Comparison of ENCODE assay signal across 8 cellular contexts in the genomic region with DNA sequence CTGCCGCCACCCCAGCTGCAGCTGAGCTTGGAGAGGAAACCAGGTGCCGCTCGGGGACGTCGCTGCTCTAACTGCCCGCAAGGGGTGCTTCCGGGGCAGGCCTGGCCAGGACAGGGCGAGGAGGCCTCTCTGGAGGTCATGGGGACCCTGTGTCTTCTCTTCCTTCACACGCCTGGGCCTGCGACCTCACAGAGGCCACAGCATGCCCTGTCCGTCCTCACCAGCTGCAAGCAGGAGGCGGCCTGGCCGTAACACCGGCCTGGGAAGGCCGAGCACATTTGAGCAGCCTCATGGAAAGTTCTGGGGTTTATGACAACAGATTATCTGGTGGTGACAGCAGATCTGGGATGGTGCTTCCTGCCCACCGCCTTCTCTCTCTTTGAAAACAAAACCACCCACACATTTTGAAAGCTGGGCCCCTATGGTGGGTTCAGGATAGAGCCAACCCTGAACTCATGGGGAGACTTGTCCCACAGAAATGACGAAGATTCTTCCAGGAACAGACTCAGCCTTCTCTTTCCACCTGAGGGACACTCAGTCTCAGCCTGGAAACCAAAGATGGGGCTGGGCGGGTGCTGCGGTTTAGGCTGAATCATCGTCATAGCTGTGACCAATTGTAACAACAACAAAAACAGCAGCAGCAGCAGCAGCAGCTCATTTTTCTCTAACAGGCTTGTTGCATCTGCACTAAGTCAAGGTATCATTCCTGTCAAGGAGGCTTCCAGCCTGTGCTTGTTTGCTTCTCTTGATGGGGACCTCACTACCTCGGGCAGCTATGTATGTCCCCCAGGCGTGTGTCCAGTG.
DNase-seq lines count a peak whose midpoint lies in the region; ATAC-seq and TF ChIP-seq lines count a peak whose summit lies in the region.

No MANE protein-coding gene starts in this region.

- H2AK5ac ChIP-seq in neuronal stem cell (ENCODE audit: low read depth, low read length) = peak overlapping the region; percentile 20

- intact Hi-C loops in CD14-positive monocyte (cut with micrococcal nuclease) = no loop called here

- no peak overlapping the region for H3K27ac ChIP-seq in neuronal stem cell (replicated peaks; ENCODE audit: low read length)

- peak overlapping the region; percentile 69 for H2AFZ ChIP-seq in neuronal stem cell (ENCODE audit: low read length)

- DNase-seq in EL (peak; percentile 81), T-helper 2 cell (peak in 3 of 5 experiments; percentile 30 to 89 (median 53)), neuronal stem cell (ENCODE audit: low spot score) (no peak), NCI-H774 (lab: John Stamatoyannopoulos, UW) (no peak), CD14-positive monocyte (ENCODE audit: low spot score) (no peak)
- DNase-seq in activated naive CD8-positive, alpha-beta T cell treated with anti-CD3 and anti-CD28 coated beads, Interleukin-2, amount 50 U/mL, for 24 hours = peak; percentile 34

- peaks cover 17 to 20% of the 10 kb centered on the region in 2 donors for H3K4me1 ChIP-seq in neuronal stem cell (ENCODE audit: control insufficient read depth in 2 of 2, insufficient read depth in 1 of 2, low read depth in 1 of 2, low read length in 2 of 2)

- H3K27me3 ChIP-seq in neuronal stem cell (ENCODE audit: control insufficient read depth in 3 of 3, insufficient read depth in 3 of 3, low read depth in 1 of 3, low read length in 3 of 3) = peaks cover 0 to 52% (median 0%) of the 10 kb centered on the region in 3 experiments

- H3K27me3 Mint-ChIP-seq in activated naive CD8-positive, alpha-beta T cell treated with anti-CD3 and anti-CD28 coated beads, Interleukin-2, amount 50 U/mL, for 24 hours = peaks cover 14% of the 10 kb centered on the region
- peaks cover 14 to 20% (median 19%) of the 10 kb centered on the region in 3 donors for H3K27me3 Mint-ChIP-seq in CD14-positive monocyte (ENCODE audit: low read depth in 3 of 3)

- no peak for TF ChIP-seq CTCF in CD14-positive monocyte (IDR thresholded peaks at IDR 0.05)

- H3K36me3 ChIP-seq in neuronal stem cell (replicated peaks in 1 of 2; ENCODE audit: control insufficient read depth in 2 of 2, insufficient read depth in 2 of 2, low read length in 2 of 2) = no peaks in the 10 kb centered on the region

- WGBS in neuronal stem cell (ENCODE audit: extremely low coverage in 2 of 2, insufficient read length in 2 of 2, insufficient replicate concordance in 1 of 2), 2 donors = no CpG with 5 or more reads among the region's 22 CpGs

- H3K9me3 Mint-ChIP-seq in activated naive CD8-positive, alpha-beta T cell treated with anti-CD3 and anti-CD28 coated beads, Interleukin-2, amount 50 U/mL, for 24 hours = no peaks in the 10 kb centered on the region
- peaks cover 0 to 7% (median 3%) of the 10 kb centered on the region in 7 donors for H3K9me3 Mint-ChIP-seq in CD14-positive monocyte

- H3K9me3 ChIP-seq in neuronal stem cell (replicated peaks in 1 of 2; ENCODE audit: control insufficient read depth in 2 of 2, insufficient read depth in 1 of 2, low read depth in 1 of 2, low read length in 2 of 2) = peaks cover 0 to 2% of the 10 kb centered on the region in 2 donors

- H3K4me3 Mint-ChIP-seq in activated naive CD8-positive, alpha-beta T cell treated with anti-CD3 and anti-CD28 coated beads, Interleukin-2, amount 50 U/mL, for 24 hours = no peak overlapping the region
- no peak overlapping the region for H3K4me3 Mint-ChIP-seq in CD14-positive monocyte

- no peak overlapping the region for H3K14ac ChIP-seq in neuronal stem cell (ENCODE audit: low read length)

- H3K27ac Mint-ChIP-seq in activated naive CD8-positive, alpha-beta T cell treated with anti-CD3 and anti-CD28 coated beads, Interleukin-2, amount 50 U/mL, for 24 hours = peak overlapping the region; percentile 62
- H3K27ac Mint-ChIP-seq in CD14-positive monocyte = peak overlapping the region in 1 of 7 donors; percentile 14

- no peak overlapping the region for H3K4ac ChIP-seq in neuronal stem cell (ENCODE audit: low read length)

- H4K91ac ChIP-seq in neuronal stem cell (ENCODE audit: low read depth, low read length, poor library complexity) = no peak overlapping the region

- H2BK5ac ChIP-seq in neuronal stem cell (ENCODE audit: low read length) = no peak overlapping the region

- H3K4me3 ChIP-seq in neuronal stem cell (ENCODE audit: low read length in 2 of 2) = no peak overlapping the region

- H3K4me1 Mint-ChIP-seq in activated naive CD8-positive, alpha-beta T cell treated with anti-CD3 and anti-CD28 coated beads, Interleukin-2, amount 50 U/mL, for 24 hours = peaks cover 7% of the 10 kb centered on the region
- no peaks in the 10 kb centered on the region for H3K4me1 Mint-ChIP-seq in CD14-positive monocyte

- H3K4me2 ChIP-seq in neuronal stem cell (ENCODE audit: insufficient read depth, low read length, poor library complexity, severe bottlenecking) = no peak overlapping the region

- H2BK120ac ChIP-seq in neuronal stem cell (ENCODE audit: low read depth, low read length) = no peak overlapping the region

- H2BK12ac ChIP-seq in neuronal stem cell (ENCODE audit: low read length) = no peak overlapping the region

- H3K23ac ChIP-seq in neuronal stem cell (ENCODE audit: low read depth, low read length, poor library complexity) = peak overlapping the region; percentile 61

- no peaks in the 10 kb centered on the region for H3K79me1 ChIP-seq in neuronal stem cell (ENCODE audit: low read depth, low read length)

- ATAC-seq in activated naive CD8-positive, alpha-beta T cell treated with anti-CD3 and anti-CD28 coated beads, Interleukin-2, amount 50 U/mL, for 24 hours = peak; percentile 59
- ATAC-seq in HG02970 (IDR thresholded peaks at IDR 0.05; ENCODE audit: low FRiP score, unreplicated experiment) (no peak), GM21515 (IDR thresholded peaks at IDR 0.05; ENCODE audit: unreplicated experiment) (no peak)

- H3K36me3 Mint-ChIP-seq in activated naive CD8-positive, alpha-beta T cell treated with anti-CD3 and anti-CD28 coated beads, Interleukin-2, amount 50 U/mL, for 24 hours (ENCODE audit: low read depth) = no peaks in the 10 kb centered on the region
- no peaks in the 10 kb centered on the region for H3K36me3 Mint-ChIP-seq in CD14-positive monocyte

- H3K9ac ChIP-seq in neuronal stem cell (ENCODE audit: low read depth, low read length, poor library complexity) = peak overlapping the region; percentile 73

- H4K8ac ChIP-seq in neuronal stem cell (ENCODE audit: low read depth, low read length) = no peak overlapping the region

- H2BK15ac ChIP-seq in neuronal stem cell (ENCODE audit: low read length) = no peak overlapping the region

- H3K18ac ChIP-seq in neuronal stem cell (ENCODE audit: low read length) = peak overlapping the region; percentile 44

Comparison
In these comparisons a context has a peak if more than half of its experiments do, and no peak if none do; other contexts are left out.
1. DNase-seq: peak in EL (single experiment), T-helper 2 cell (3 of 5) and activated naive CD8-positive, alpha-beta T cell treated with anti-CD3 and anti-CD28 coated beads, Interleukin-2, amount 50 U/mL, for 24 hours (single experiment); none in neuronal stem cell (single experiment), NCI-H774 (single experiment) and CD14-positive monocyte (single experiment).